ENCODE assay signal across 8 cellular contexts in genomic region chr19:5338661-5339469, GRCh38. TPM values are rescaled to one million over a fixed set of nuclear protein-coding genes. Genes with fewer than 3 reads are reported as not detected.
A peak's percentile ranks its signal among the peaks of the same experiment; 100 is the strongest.
DNase-seq lines count a peak whose midpoint lies in the region; ATAC-seq, FAIRE-seq and TF ChIP-seq lines count a peak whose summit lies in the region.

No MANE protein-coding gene starts in this region.

- ATAC-seq in GM21447 (IDR thresholded peaks at IDR 0.05; ENCODE audit: unreplicated experiment) = no peak

- peak overlapping the region; percentile 71 for H3K18ac ChIP-seq in H1 (ENCODE audit: extremely low read depth, low read length)

- peaks cover 23 to 26% of the 10 kb centered on the region in 2 experiments for H4K20me1 ChIP-seq in H1 (replicated peaks in 1 of 2; ENCODE audit: control insufficient read depth in 1 of 2, insufficient read depth in 2 of 2, low read length in 2 of 2)

- no peak overlapping the region for H3K14ac ChIP-seq in H1 (ENCODE audit: insufficient read length)

- H4K5ac ChIP-seq in H1 (ENCODE audit: insufficient read length, low read depth, low read length) = no peak overlapping the region

- H3K79me1 ChIP-seq in H1 (ENCODE audit: low read depth, low read length) = peaks cover 11% of the 10 kb centered on the region

- TF ChIP-seq CTCF in GM13976 (IDR thresholded peaks at IDR 0.05; ENCODE audit: borderline replicate concordance, control extremely low read depth, extremely low read depth, insufficient read depth, missing control alignments) (peak; percentile 49), H1 (IDR thresholded peaks at IDR 0.05; ENCODE audit: control extremely low read depth in 1 of 3, insufficient read depth in 1 of 3, low read depth in 1 of 3, low read length in 3 of 3) (0 out of 4 replicates have a peak, but pooled peaks of 1 of the 3 experiments have one; percentile 1), stomach (IDR thresholded peaks at IDR 0.05) (no peak)

- H4K91ac ChIP-seq in H1 (replicated peaks; ENCODE audit: insufficient read length, low read length) = peak overlapping the region; percentile 7

- H3K4ac ChIP-seq in H1 (replicated peaks; ENCODE audit: insufficient read length, low read depth, low read length) = no peak overlapping the region

- TF ChIP-seq POLR2A in H1 (IDR thresholded peaks at IDR 0.05; ENCODE audit: control extremely low read depth in 1 of 2, low read depth in 2 of 2, low read length in 2 of 2) (peak; percentile 36 to 53), stomach (IDR thresholded peaks at IDR 0.05) (no peak)

- no peak overlapping the region for H2BK5ac ChIP-seq in H1 (ENCODE audit: low read depth, low read length)

- H3K9me3 ChIP-seq in H1 (ENCODE audit: insufficient read depth in 2 of 2, low read depth in 1 of 2, low read length in 1 of 2) (peaks cover 4 to 8% of the 10 kb centered on the region in 2 experiments; a peak in 2 of 4 replicates), stomach (no peaks in the 10 kb centered on the region)

- no peak overlapping the region for H2AFZ ChIP-seq in H1 (ENCODE audit: low read length)

- H3K4me3 ChIP-seq in H1 (ENCODE audit: extremely low read depth in 1 of 4, insufficient read depth in 2 of 4, low read depth in 3 of 4, low read length in 4 of 4) = peak overlapping the region; percentile 54 to 98 (median 76)
- peak overlapping the region in 1 of 4 donors; percentile 66 for H3K4me3 ChIP-seq in stomach

- peaks cover 10 to 17% (median 14%) of the 10 kb centered on the region in 4 experiments for H3K27me3 ChIP-seq in H1 (replicated peaks in 1 of 4; ENCODE audit: control insufficient read depth in 3 of 4, extremely low read depth in 1 of 4, insufficient read depth in 3 of 4, low read length in 3 of 4)
- H3K27me3 ChIP-seq in stomach = peaks cover 7 to 84% (median 50%) of the 10 kb centered on the region in 3 donors

- no peak for TF ChIP-seq RAD21 in H1 (IDR thresholded peaks at IDR 0.05 in 1 of 2, conservative IDR thresholded peaks at IDR 0.05 in 1 of 2; ENCODE audit: low read depth in 2 of 2, low read length in 2 of 2)

- peaks cover 2 to 21% (median 12%) of the 10 kb centered on the region in 4 experiments for H3K4me1 ChIP-seq in H1 (replicated peaks in 1 of 4; ENCODE audit: control insufficient read depth in 3 of 4, insufficient read depth in 4 of 4, low read length in 3 of 4)
- H3K4me1 ChIP-seq in stomach = peaks cover 17 to 29% (median 27%) of the 10 kb centered on the region in 4 donors

- H3K23ac ChIP-seq in H1 (ENCODE audit: insufficient read length) = no peak overlapping the region

- H2BK20ac ChIP-seq in H1 (ENCODE audit: low read length) = no peak overlapping the region

- H2BK120ac ChIP-seq in H1 (replicated peaks; ENCODE audit: low read depth, low read length) = no peak overlapping the region

- peaks cover 7% of the 10 kb centered on the region; the same call in 1 of the 2 replicates for H3K23me2 ChIP-seq in H1 (ENCODE audit: low read depth, low read length)

- H3K36me3 ChIP-seq in H1 (ENCODE audit: control insufficient read depth in 2 of 4, insufficient read depth in 4 of 4, low read length in 3 of 4) (0 out of 8 replicates have a peak, but pooled peaks cover 0 to 3% (median 0%) of the 10 kb centered on the region in 4 experiments), stomach (no peaks in the 10 kb centered on the region)

- in situ Hi-C loops in GM13976 (cut with MboI; ENCODE audit: low sequenced_read_pairs, unreplicated experiment) = no loop called here
- in situ Hi-C loops in KBM-7 (cut with MboI; ENCODE audit: low pct_unique_long_range_greater_than_20kb, low sequenced_read_pairs) = no loop called here

- POLR2A ChIA-PET in H1 (lab: Charles Lee; ENCODE audit: partially characterized antibody) = interaction anchor here (0.6 to 3.2 kb wide), 8 partner anchors 10 to 164 kb away, joined by 3 to 24 read pairs (median 3); no protein-coding TSS in a partner anchor

- peak overlapping the region in 3 of 4 experiments; percentile 45 to 57 (median 54); a peak in 6 of 7 replicates for H3K9ac ChIP-seq in H1 (replicated peaks in 1 of 4; ENCODE audit: extremely low read depth in 1 of 4, low read depth in 3 of 4, low read length in 3 of 4)

- CTCF ChIA-PET in H1 (lab: Charles Lee; ENCODE audit: partially characterized antibody) = interaction anchor here (0.8 to 1.3 kb wide), 4 partner anchors 10 to 84 kb away, joined by 3 to 5 read pairs (median 3); no protein-coding TSS in a partner anchor

- 5% methylated on average over 20 of the region's 34 CpGs; no CpG with 5 or more reads in 1 of the 2 experiments for WGBS in H1 (ENCODE audit: extremely low coverage in 1 of 2, insufficient coverage in 1 of 2, insufficient read length in 1 of 2, insufficient replicate concordance in 2 of 2, low coverage in 1 of 2, low lambda C conversion rate in 2 of 2, missing lambda C conversion rate in 1 of 2), 2 experiments
- 3 to 8% (median 7%) methylated on average over 25 to 34 of the region's 34 CpGs for WGBS in stomach, 5 donors

- H4K8ac ChIP-seq in H1 (ENCODE audit: extremely low read depth, insufficient read depth, low read length) = peak overlapping the region; percentile 81

- TF ChIP-seq EP300 in H1 (IDR thresholded peaks at IDR 0.05; ENCODE audit: borderline replicate concordance in 1 of 2, low read depth in 2 of 2, low read length in 2 of 2) (no peak), stomach (IDR thresholded peaks at IDR 0.05) (no peak)

- H3K79me2 ChIP-seq in H1 (ENCODE audit: control insufficient read depth in 1 of 2, insufficient read depth in 2 of 2, low read length in 2 of 2) = peaks cover 7 to 54% of the 10 kb centered on the region in 2 experiments

- H3K27ac ChIP-seq in H1 (ENCODE audit: low read depth, low read length) = peak overlapping the region; percentile 42; the same call in 1 of the 2 replicates
- no peak overlapping the region for H3K27ac ChIP-seq in stomach

- no peak overlapping the region for H2AK5ac ChIP-seq in H1 (ENCODE audit: low read depth, low read length)

- FAIRE-seq in H1 (lab: Jason Lieb, UNC) = no peak

- intact Hi-C loops in stomach (cut with DNase I; ENCODE audit: low total_unique reads) = no loop called here

- peak overlapping the region; percentile 9 for H3K56ac ChIP-seq in H1 (replicated peaks; ENCODE audit: insufficient read length, low read depth, low read length)

- peak overlapping the region; percentile 50; the same call in 1 of the 2 replicates for H2BK12ac ChIP-seq in H1 (ENCODE audit: low read depth, low read length)

- no peak overlapping the region for H2BK15ac ChIP-seq in H1 (ENCODE audit: low read length)

- peak; percentile 82 for DNase-seq in GM13976 (ENCODE audit: low spot score)
- DNase-seq in NCI-H446 treated with DMSO at 0.1 percent for 48 hours (lab: John Stamatoyannopoulos, UW) = peak; percentile 48
- DNase-seq in H1 (ENCODE audit: low read depth in 1 of 2, low spot score in 2 of 2) = peak in 1 of 2 experiments; percentile 29
- peak; percentile 19 for DNase-seq in pons (ENCODE audit: low spot score)
- DNase-seq in stomach = no peak
- no peak for DNase-seq in KBM-7
- DNase-seq in activated CD4-positive, CD25-positive, alpha-beta regulatory T cell treated with anti-CD3 and anti-CD28 coated beads, Interleukin-2, amount 50 U/mL, for 72 hours = no peak

- H3K4me2 ChIP-seq in H1 (ENCODE audit: insufficient read depth in 1 of 2, low read depth in 2 of 2, low read length in 2 of 2) = peak overlapping the region; percentile 79 to 93

TF ChIP-seq in H1, 55 proteins besides CTCF, POLR2A, EP300 and RAD21:
- no peak for TF ChIP-seq SRF (IDR thresholded peaks at IDR 0.05; ENCODE audit: low read depth, low read length)
- peak; percentile 50 for TF ChIP-seq ASH2L (IDR thresholded peaks at IDR 0.05; ENCODE audit: low read length)

RNA-seq across cellular contexts. Expression of gene PTPRS, which starts 1.7 kb away (rescaled TPM):
- 218 and 223 TPM in 2 replicates for total RNA-seq in H1 (2021; fragmentation: NEBNext Ultra II Directional; extraction: Animal tissue kit (Norgen Biotek cat#: 25700))
- polyA plus RNA-seq in H1 (2011; rRNA removed) (96.8 and 146 TPM in 2 replicates), stomach (1 to 10 TPM; 6.9 to 9.9 (median 7.0) TPM)
- 87.7 TPM for polyA plus RNA-seq in H1 (2011; cell fraction: cytosol; rRNA removed)
- 278 TPM for polyA plus RNA-seq in H1 (2011; cell fraction: nucleus; rRNA removed)
- 73.0 to 132 TPM (median 116 TPM) in 4 replicates for polyA plus RNA-seq in H1 (2012, experiment 1 of 2)
- 60.0 TPM for polyA plus RNA-seq in H1 (2012, experiment 2 of 2)
- polyA plus RNA-seq in H1 (2013, experiment 1 of 2) = 124 TPM
- polyA plus RNA-seq in H1 (2013, experiment 2 of 2) = 122 TPM
- polyA minus RNA-seq in H1 (2011; rRNA and poly(A)+ RNA removed) = 192 and 241 TPM in 2 replicates
- 212 TPM for polyA minus RNA-seq in H1 (2011; cell fraction: cytosol; rRNA and poly(A)+ RNA removed)
- polyA minus RNA-seq in H1 (2011; cell fraction: nucleus; rRNA and poly(A)+ RNA removed) = 157 TPM
- 100 to 1,000 TPM in 2 of 5 donors, 10 to 100 TPM in 3; 50.8 to 142 (median 67.4) TPM for total RNA-seq in stomach

Comparison
In these comparisons a context has a peak if more than half of its experiments do, and no peak if none do; other contexts are left out.
1. DNase-seq: peak in GM13976 (single experiment), NCI-H446 treated with DMSO at 0.1 percent for 48 hours (single experiment) and pons (single experiment); none in stomach (single experiment), KBM-7 (single experiment) and activated CD4-positive, CD25-positive, alpha-beta regulatory T cell treated with anti-CD3 and anti-CD28 coated beads, Interleukin-2, amount 50 U/mL, for 72 hours (single experiment).
2. POLR2A ChIP-seq: peak in H1 (2 of 2); none in stomach (0 of 4).